Comparison of ENCODE assay signal across 9 cellular contexts in the genomic region with DNA sequence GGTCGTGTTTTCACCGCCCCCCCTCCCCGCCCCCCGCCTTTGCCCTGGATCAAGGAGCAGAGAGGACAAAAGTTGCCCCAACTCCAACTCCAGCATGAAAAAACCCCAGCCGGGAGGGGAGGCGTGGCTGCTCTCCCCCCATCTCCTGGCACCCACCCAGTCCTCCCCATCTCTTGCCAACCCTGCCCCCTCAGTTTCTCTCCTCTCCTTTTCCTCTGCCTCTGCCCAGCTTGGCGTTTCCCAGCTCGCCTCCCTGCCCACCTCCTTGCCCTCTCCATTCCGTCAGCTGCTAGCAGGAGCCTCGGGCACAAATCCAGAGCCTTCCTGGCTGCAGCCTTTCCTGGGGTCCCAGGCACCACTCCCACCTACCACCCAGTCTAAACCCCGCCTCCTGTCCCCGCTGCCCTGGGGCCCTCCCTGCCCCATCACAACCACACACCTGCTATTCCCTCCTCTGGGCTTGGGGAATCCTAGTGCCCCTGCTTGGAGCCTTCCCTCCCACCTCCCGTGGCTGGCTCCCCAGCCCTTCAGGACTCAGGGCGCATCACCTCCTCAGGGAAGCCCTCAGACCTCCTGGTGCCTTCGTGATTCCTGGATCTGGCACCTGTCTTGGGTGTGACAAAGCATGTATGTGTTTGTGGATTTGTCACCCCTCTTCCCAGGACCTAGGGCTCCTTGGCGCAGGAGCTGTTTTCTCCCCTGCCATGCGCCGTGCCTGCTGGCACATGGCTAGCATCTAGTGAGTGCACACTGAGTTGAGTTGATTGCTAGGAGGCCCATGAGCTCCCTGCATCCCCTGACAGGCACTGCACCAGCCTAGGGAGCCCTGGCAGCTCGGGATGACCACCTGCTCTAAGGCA.
DNase-seq lines count a peak whose midpoint lies in the region; ATAC-seq and TF ChIP-seq lines count a peak whose summit lies in the region.
"Had no signal": no experiment of that assay in that cellular context is flagged by ENCODE, and none has a peak within 500 bp of the region (broad histone marks: within the 10 kb centered on the region; RNA-seq: fewer than 3 reads in every experiment).

No MANE protein-coding gene starts in this region.

- no peaks in the 10 kb centered on the region for H3K9me3 ChIP-seq in PC-3 (ENCODE audit: low read length)
- H3K9me3 ChIP-seq in stomach smooth muscle (ENCODE audit: control insufficient read depth in 2 of 2, low read length in 2 of 2), result no peaks in the 10 kb centered on the region

- H3K27ac Mint-ChIP-seq in glutamatergic neuron (ENCODE audit: unreplicated experiment), result no peak overlapping the region
- no peak overlapping the region for H3K27ac Mint-ChIP-seq in natural killer cell treated with Interleukin-12 subunit alpha and Interleukin-12 subunit beta and Interleukin-15 and Interleukin-18, amount 100 ng/mL, for 72 hours
- H3K27ac Mint-ChIP-seq: naive thymus-derived CD4-positive, alpha-beta T cell had no signal

- H3F3A ChIP-seq in PC-3 (ENCODE audit: low read length, unreplicated experiment), result no peaks in the 10 kb centered on the region

- no peaks in the 10 kb centered on the region for H3K36me3 Mint-ChIP-seq in glutamatergic neuron (ENCODE audit: unreplicated experiment)
- no peaks in the 10 kb centered on the region for H3K36me3 Mint-ChIP-seq in natural killer cell treated with Interleukin-12 subunit alpha and Interleukin-12 subunit beta and Interleukin-15 and Interleukin-18, amount 100 ng/mL, for 72 hours
- H3K36me3 Mint-ChIP-seq: naive thymus-derived CD4-positive, alpha-beta T cell had no signal

- peak; percentile 4 for DNase-seq in HCEC 1CT
- DNase-seq in PC-3, result peak; percentile 9
- DNase-seq in glutamatergic neuron, result no peak
- DNase-seq in natural killer cell treated with Interleukin-12 subunit alpha and Interleukin-12 subunit beta and Interleukin-15 and Interleukin-18, amount 100 ng/mL, for 72 hours (ENCODE audit: low spot score), result no peak
- DNase-seq: effector CD4-positive, alpha-beta T cell; naive thymus-derived CD4-positive, alpha-beta T cell had no signal

- ATAC-seq in PC-3, result peak; percentile 6
- ATAC-seq in natural killer cell treated with Interleukin-12 subunit alpha and Interleukin-12 subunit beta and Interleukin-15 and Interleukin-18, amount 100 ng/mL, for 72 hours, result no peak
- ATAC-seq in HG03342 (IDR thresholded peaks at IDR 0.05; ENCODE audit: unreplicated experiment), result no peak
- no peak for ATAC-seq in HG03135 (IDR thresholded peaks at IDR 0.05; ENCODE audit: unreplicated experiment)

- H3K9ac ChIP-seq in PC-3 (ENCODE audit: low read length) (peak overlapping the region; percentile 35; the same call in 1 of the 2 replicates), stomach smooth muscle (ENCODE audit: low read length in 2 of 2) (peak overlapping the region in 1 of 2 donors; percentile 62)

- H3K27me3 Mint-ChIP-seq in glutamatergic neuron (ENCODE audit: unreplicated experiment), result peaks cover 7% of the 10 kb centered on the region
- H3K27me3 Mint-ChIP-seq in natural killer cell treated with Interleukin-12 subunit alpha and Interleukin-12 subunit beta and Interleukin-15 and Interleukin-18, amount 100 ng/mL, for 72 hours, result peaks cover 0 to 2% of the 10 kb centered on the region in 2 donors

- peaks cover 3% of the 10 kb centered on the region for H3K9me3 Mint-ChIP-seq in glutamatergic neuron (ENCODE audit: unreplicated experiment)
- H3K9me3 Mint-ChIP-seq in natural killer cell treated with Interleukin-12 subunit alpha and Interleukin-12 subunit beta and Interleukin-15 and Interleukin-18, amount 100 ng/mL, for 72 hours, result no peaks in the 10 kb centered on the region
- H3K9me3 Mint-ChIP-seq: naive thymus-derived CD4-positive, alpha-beta T cell had no signal

- POLR2A ChIA-PET in PC-3 (lab: Charles Lee; ENCODE audit: unreplicated experiment), result interaction anchor here (0.6 to 1.3 kb wide), 8 partner anchors 9 to 728 kb away, joined by 3 to 28 read pairs (median 5); no protein-coding TSS in a partner anchor

- intact Hi-C loops in PC-3 (cut with micrococcal nuclease), result loop anchor here (1.0 to 5.0 kb wide), 3 partner anchors 139 to 734 kb away; no protein-coding TSS in a partner anchor

- H3K4me3 ChIP-seq in PC-3 (ENCODE audit: low read length) (peak overlapping the region; percentile 56), stomach smooth muscle (ENCODE audit: low read length in 2 of 2) (peak overlapping the region in 1 of 2 donors; percentile 63)

- H2AFZ ChIP-seq in PC-3 (ENCODE audit: low read length), result peak overlapping the region; percentile 68

- no peaks in the 10 kb centered on the region for H4K20me1 ChIP-seq in PC-3 (ENCODE audit: low read length)

- no peaks in the 10 kb centered on the region for H3K9me2 ChIP-seq in PC-3 (replicated peaks; ENCODE audit: low read length)

- H3K4me1 ChIP-seq in PC-3 (ENCODE audit: insufficient read depth, low read length) (peaks cover 22% of the 10 kb centered on the region), stomach smooth muscle (ENCODE audit: control insufficient read depth, insufficient read depth, low read length) (peaks cover 26% of the 10 kb centered on the region)

- no peak for TF ChIP-seq CTCF in PC-3 (conservative IDR thresholded peaks at IDR 0.05; ENCODE audit: low read depth, low read length)
- no peak for TF ChIP-seq CTCF in glutamatergic neuron (IDR thresholded peaks at IDR 0.05; ENCODE audit: partially characterized antibody, unreplicated experiment)

- H3K36me3 ChIP-seq in PC-3 (ENCODE audit: low read depth, low read length), result no peaks in the 10 kb centered on the region; the same call in 1 of the 2 replicates
- no peaks in the 10 kb centered on the region for H3K36me3 ChIP-seq in stomach smooth muscle (ENCODE audit: control insufficient read depth in 2 of 2, insufficient read depth in 2 of 2, low read length in 2 of 2)

- no peaks in the 10 kb centered on the region for H3K79me2 ChIP-seq in PC-3 (ENCODE audit: low read length)

- peak overlapping the region; percentile 87 for H3K4me2 ChIP-seq in PC-3 (ENCODE audit: low read length)

- peak overlapping the region; percentile 75 for H3K4me3 Mint-ChIP-seq in glutamatergic neuron (ENCODE audit: unreplicated experiment)
- H3K4me3 Mint-ChIP-seq in natural killer cell treated with Interleukin-12 subunit alpha and Interleukin-12 subunit beta and Interleukin-15 and Interleukin-18, amount 100 ng/mL, for 72 hours, result no peak overlapping the region

- BruUV-seq in PC-3 (replicated peaks; lab: Mats Ljungman, UMichigan), result no TSS peak

- CTCF ChIA-PET in PC-3 (lab: Charles Lee), result no interaction called here

- no peak overlapping the region for H3K27ac ChIP-seq in PC-3 (ENCODE audit: low read length)
- H3K27ac ChIP-seq in stomach smooth muscle (ENCODE audit: low read length), result peak overlapping the region; percentile 2

- no peaks in the 10 kb centered on the region for H3K27me3 ChIP-seq in PC-3 (ENCODE audit: low read length)
- H3K27me3 ChIP-seq in stomach smooth muscle (ENCODE audit: control insufficient read depth in 1 of 2, insufficient read depth in 2 of 2, low read length in 2 of 2), result peaks cover 0 to 2% of the 10 kb centered on the region in 2 donors

- peaks cover 10% of the 10 kb centered on the region for H3K4me1 Mint-ChIP-seq in glutamatergic neuron (ENCODE audit: low read depth, unreplicated experiment)
- peaks cover 0 to 3% of the 10 kb centered on the region in 2 donors for H3K4me1 Mint-ChIP-seq in natural killer cell treated with Interleukin-12 subunit alpha and Interleukin-12 subunit beta and Interleukin-15 and Interleukin-18, amount 100 ng/mL, for 72 hours (ENCODE audit: low read depth in 2 of 2)

Comparison
In these comparisons a context has a peak if more than half of its experiments do, and no peak if none do; other contexts are left out.
1. DNase-seq: peak in HCEC 1CT (single experiment) and PC-3 (single experiment); none in glutamatergic neuron (single experiment) and natural killer cell treated with Interleukin-12 subunit alpha and Interleukin-12 subunit beta and Interleukin-15 and Interleukin-18, amount 100 ng/mL, for 72 hours (single experiment).